ENCODE assay signal across 12 cellular contexts in the genomic region with DNA sequence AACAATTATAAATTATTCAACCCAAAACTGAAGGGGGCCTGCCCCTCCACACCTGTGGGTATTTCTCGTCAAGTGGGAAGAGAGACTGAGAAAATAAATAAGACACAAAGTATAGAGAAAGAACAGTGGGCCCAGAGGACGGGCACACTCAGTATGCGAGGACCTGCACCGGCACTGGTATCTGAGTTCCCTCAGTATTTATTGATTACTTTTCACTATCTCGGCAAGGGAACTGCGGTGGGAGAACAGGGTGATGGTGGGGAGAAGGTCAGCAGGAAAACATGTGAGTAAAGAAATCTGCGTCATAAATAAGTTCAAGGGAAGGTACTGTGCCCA. TPM values are rescaled to one million over a fixed set of nuclear protein-coding genes. Genes with fewer than 3 reads are reported as not detected.
DNase-seq lines count a peak whose midpoint lies in the region; ATAC-seq, FAIRE-seq and TF ChIP-seq lines count a peak whose summit lies in the region.
"Had no signal": no experiment of that assay in that cellular context is flagged by ENCODE, and none has a peak within 500 bp of the region (broad histone marks: within the 10 kb centered on the region; RNA-seq: fewer than 3 reads in every experiment).

No MANE protein-coding gene starts in this region.

- H3K9me3 Mint-ChIP-seq in nephron, result no peaks in the 10 kb centered on the region
- H3K9me3 Mint-ChIP-seq in type B pancreatic cell, result no peaks in the 10 kb centered on the region
- H3K9me3 Mint-ChIP-seq in activated T-cell treated with anti-CD3 and anti-CD28 coated beads, Interleukin-2, amount 50 U/mL, for 24 hours, result no peaks in the 10 kb centered on the region
- H3K9me3 Mint-ChIP-seq: stimulated activated naive B cell treated with anti-CD40 and anti-IgM and Interleukin-4, amounts not matched to agents 10 μg/mL and 1 μg/mL and 100 μg/mL, for 72 hours had no signal

- no peak for TF ChIP-seq CTCF in heart left ventricle (IDR thresholded peaks at IDR 0.05)
- TF ChIP-seq CTCF in H1 (IDR thresholded peaks at IDR 0.05; ENCODE audit: control extremely low read depth in 1 of 3, insufficient read depth in 1 of 3, low read depth in 1 of 3, low read length in 3 of 3), result no peak
- TF ChIP-seq CTCF in nephron (IDR thresholded peaks at IDR 0.05; ENCODE audit: unreplicated experiment in 3 of 3), result no peak
- TF ChIP-seq CTCF in type B pancreatic cell (conservative IDR thresholded peaks at IDR 0.05), result no peak

- WGBS in heart left ventricle, 4 donors, result 47 to 57% (median 50%) methylated on average over 7 of the region's 7 CpGs
- 88% methylated on average over 7 of the region's 7 CpGs; no CpG with 5 or more reads in 1 of the 2 experiments for WGBS in H1 (ENCODE audit: extremely low coverage in 1 of 2, insufficient coverage in 1 of 2, insufficient read length in 1 of 2, insufficient replicate concordance in 2 of 2, low coverage in 1 of 2, low lambda C conversion rate in 2 of 2, missing lambda C conversion rate in 1 of 2), 2 experiments

- no peak overlapping the region for H3K9ac ChIP-seq in H1 (replicated peaks in 1 of 4; ENCODE audit: extremely low read depth in 1 of 4, low read depth in 3 of 4, low read length in 3 of 4)

- TF ChIP-seq POLR2A in heart left ventricle (IDR thresholded peaks at IDR 0.05), result no peak
- TF ChIP-seq POLR2A in H1 (IDR thresholded peaks at IDR 0.05; ENCODE audit: control extremely low read depth in 1 of 2, low read depth in 2 of 2, low read length in 2 of 2), result no peak

- peak overlapping the region; percentile 8 to 10; a peak in 1 of 4 replicates for H3K4me2 ChIP-seq in H1 (ENCODE audit: insufficient read depth in 1 of 2, low read depth in 2 of 2, low read length in 2 of 2)

- H2BK120ac ChIP-seq in H1 (replicated peaks; ENCODE audit: low read depth, low read length), result no peak overlapping the region

- no peak overlapping the region for H3K18ac ChIP-seq in H1 (ENCODE audit: extremely low read depth, low read length)

- TF ChIP-seq RAD21 in H1 (IDR thresholded peaks at IDR 0.05 in 1 of 2, conservative IDR thresholded peaks at IDR 0.05 in 1 of 2; ENCODE audit: low read depth in 2 of 2, low read length in 2 of 2), result no peak

- no peak for TF ChIP-seq EP300 in H1 (IDR thresholded peaks at IDR 0.05; ENCODE audit: borderline replicate concordance in 1 of 2, low read depth in 2 of 2, low read length in 2 of 2)

- H3K4me3 ChIP-seq in heart left ventricle, result peak overlapping the region in 4 of 12 donors; percentile 7 to 20 (median 14)
- no peak overlapping the region for H3K4me3 ChIP-seq in H1 (ENCODE audit: extremely low read depth in 1 of 4, insufficient read depth in 2 of 4, low read depth in 3 of 4, low read length in 4 of 4)
- H3K4me3 ChIP-seq: lung had no signal

- peak overlapping the region in 10 of 12 donors; percentile 27 to 75 (median 54) for H3K27ac ChIP-seq in heart left ventricle
- no peak overlapping the region for H3K27ac ChIP-seq in H1 (ENCODE audit: low read depth, low read length)

- H3K4ac ChIP-seq in H1 (replicated peaks; ENCODE audit: insufficient read length, low read depth, low read length), result no peak overlapping the region

- H2BK5ac ChIP-seq in H1 (ENCODE audit: low read depth, low read length), result no peak overlapping the region

- CTCF ChIA-PET in H1 (lab: Charles Lee; ENCODE audit: partially characterized antibody), result interaction anchor here (0.9 to 1.3 kb wide), 2 partner anchors 31 to 49 kb away, joined by 3 to 4 read pairs; no protein-coding TSS in a partner anchor

- no peak overlapping the region for H4K91ac ChIP-seq in H1 (replicated peaks; ENCODE audit: insufficient read length, low read length)

- no peak for FAIRE-seq in H1 (lab: Jason Lieb, UNC)

- no peak overlapping the region for H4K8ac ChIP-seq in H1 (ENCODE audit: extremely low read depth, insufficient read depth, low read length)

- H2AFZ ChIP-seq in H1 (ENCODE audit: low read length), result no peak overlapping the region

- ATAC-seq in heart left ventricle (no peak), left ventricle myocardium superior (no peak), SK-N-SH treated with all-trans-retinoic acid at 6 μM for 48 hours (no peak)
- ATAC-seq: stimulated activated naive B cell treated with anti-CD40 and anti-IgM and Interleukin-4, amounts not matched to agents 10 μg/mL and 1 μg/mL and 100 μg/mL, for 72 hours had no signal

- H3K27me3 Mint-ChIP-seq in nephron (ENCODE audit: low read depth) (no peaks in the 10 kb centered on the region), type B pancreatic cell (no peaks in the 10 kb centered on the region)
- no peaks in the 10 kb centered on the region for H3K27me3 Mint-ChIP-seq in activated T-cell treated with anti-CD3 and anti-CD28 coated beads, Interleukin-2, amount 50 U/mL, for 24 hours
- H3K27me3 Mint-ChIP-seq: stimulated activated naive B cell treated with anti-CD40 and anti-IgM and Interleukin-4, amounts not matched to agents 10 μg/mL and 1 μg/mL and 100 μg/mL, for 72 hours had no signal

- DNase-seq in heart left ventricle (no peak), left ventricle myocardium superior (no peak), H1 (ENCODE audit: low read depth in 1 of 2, low spot score in 2 of 2) (no peak), type B pancreatic cell (ENCODE audit: extremely low spot score, unreplicated experiment) (no peak), NCI-H187 treated with DMSO at 0.1 percent for 48 hours (lab: John Stamatoyannopoulos, UW) (no peak)
- DNase-seq in activated T-cell treated with anti-CD3 and anti-CD28 coated beads, Interleukin-2, amount 50 U/mL, for 24 hours, result no peak
- DNase-seq: NCI-H146; NCI-H446 treated with DMSO at 0.1 percent for 48 hours; stimulated activated naive B cell treated with anti-CD40 and anti-IgM and Interleukin-4, amounts not matched to agents 10 μg/mL and 1 μg/mL and 100 μg/mL, for 72 hours had no signal

- no peak overlapping the region for H3K14ac ChIP-seq in H1 (ENCODE audit: insufficient read length)

- no peaks in the 10 kb centered on the region for H3K27me3 ChIP-seq in heart left ventricle
- H3K27me3 ChIP-seq in H1 (replicated peaks in 1 of 4; ENCODE audit: control insufficient read depth in 3 of 4, extremely low read depth in 1 of 4, insufficient read depth in 3 of 4, low read length in 3 of 4), result no peaks in the 10 kb centered on the region

- H3K4me3 Mint-ChIP-seq in nephron (peak overlapping the region; percentile 46 to 60 (median 49)), type B pancreatic cell (peak overlapping the region; percentile 73)
- H3K4me3 Mint-ChIP-seq in activated T-cell treated with anti-CD3 and anti-CD28 coated beads, Interleukin-2, amount 50 U/mL, for 24 hours, result no peak overlapping the region
- H3K4me3 Mint-ChIP-seq: stimulated activated naive B cell treated with anti-CD40 and anti-IgM and Interleukin-4, amounts not matched to agents 10 μg/mL and 1 μg/mL and 100 μg/mL, for 72 hours had no signal

- peaks cover 0 to 16% (median 7%) of the 10 kb centered on the region in 9 donors for H3K36me3 ChIP-seq in heart left ventricle
- H3K36me3 ChIP-seq in H1 (ENCODE audit: control insufficient read depth in 2 of 4, insufficient read depth in 4 of 4, low read length in 3 of 4), result peaks cover 0 to 12% (median 5%) of the 10 kb centered on the region in 4 experiments; a peak in 3 of 8 replicates

- POLR2A ChIA-PET in H1 (lab: Charles Lee; ENCODE audit: partially characterized antibody), result interaction anchor here (1.1 to 16.4 kb wide), 2 partner anchors 21 to 40 kb away, joined by 3 to 495 read pairs; a partner anchor contains a TSS

- peaks cover 8% of the 10 kb centered on the region for H3K36me3 Mint-ChIP-seq in nephron (ENCODE audit: low read depth)
- peaks cover 5% of the 10 kb centered on the region for H3K36me3 Mint-ChIP-seq in type B pancreatic cell
- H3K36me3 Mint-ChIP-seq in activated T-cell treated with anti-CD3 and anti-CD28 coated beads, Interleukin-2, amount 50 U/mL, for 24 hours (ENCODE audit: low read depth), result peaks cover 53% of the 10 kb centered on the region

- H3K79me1 ChIP-seq in H1 (ENCODE audit: low read depth, low read length), result no peaks in the 10 kb centered on the region; the same call in 1 of the 2 replicates

- H2BK20ac ChIP-seq in H1 (ENCODE audit: low read length), result no peak overlapping the region

- H4K20me1 ChIP-seq in H1 (replicated peaks in 1 of 2; ENCODE audit: control insufficient read depth in 1 of 2, insufficient read depth in 2 of 2, low read length in 2 of 2), result no peaks in the 10 kb centered on the region

- H3K9me3 ChIP-seq in heart left ventricle, result no peaks in the 10 kb centered on the region
- H3K9me3 ChIP-seq in H1 (ENCODE audit: insufficient read depth in 2 of 2, low read depth in 1 of 2, low read length in 1 of 2), result no peaks in the 10 kb centered on the region

- peaks cover 0 to 44% (median 23%) of the 10 kb centered on the region in 12 donors for H3K4me1 ChIP-seq in heart left ventricle
- H3K4me1 ChIP-seq in H1 (replicated peaks in 1 of 4; ENCODE audit: control insufficient read depth in 3 of 4, insufficient read depth in 4 of 4, low read length in 3 of 4), result peaks cover 0 to 6% (median 1%) of the 10 kb centered on the region in 4 experiments; a peak in 2 of 7 replicates

- H3K27ac Mint-ChIP-seq in nephron (peak overlapping the region; percentile 77 to 99 (median 86)), type B pancreatic cell (peak overlapping the region; percentile 55)
- no peak overlapping the region for H3K27ac Mint-ChIP-seq in activated T-cell treated with anti-CD3 and anti-CD28 coated beads, Interleukin-2, amount 50 U/mL, for 24 hours
- H3K27ac Mint-ChIP-seq: stimulated activated naive B cell treated with anti-CD40 and anti-IgM and Interleukin-4, amounts not matched to agents 10 μg/mL and 1 μg/mL and 100 μg/mL, for 72 hours had no signal

- H3K79me2 ChIP-seq in H1 (ENCODE audit: control insufficient read depth in 1 of 2, insufficient read depth in 2 of 2, low read length in 2 of 2), result peaks cover 10 to 43% of the 10 kb centered on the region in 2 experiments

- intact Hi-C loops in heart left ventricle (cut with DNase I) (loop anchor here in 8 of 10 donors (5.0 kb wide), 1 partner anchor 38 kb away; a partner anchor contains a TSS), left ventricle myocardium superior (cut with micrococcal nuclease) (loop anchor here (5.0 kb wide), 1 partner anchor 38 kb away; a partner anchor contains a TSS)

- H2BK15ac ChIP-seq in H1 (ENCODE audit: low read length), result no peak overlapping the region

- no peaks in the 10 kb centered on the region; the same call in 1 of the 2 replicates for H3K23me2 ChIP-seq in H1 (ENCODE audit: low read depth, low read length)

- no peak overlapping the region for H3K56ac ChIP-seq in H1 (replicated peaks; ENCODE audit: insufficient read length, low read depth, low read length)

- no peak overlapping the region for H4K5ac ChIP-seq in H1 (ENCODE audit: insufficient read length, low read depth, low read length)

- no peak overlapping the region for H2BK12ac ChIP-seq in H1 (ENCODE audit: low read depth, low read length)

- H2AK5ac ChIP-seq in H1 (ENCODE audit: low read depth, low read length), result no peak overlapping the region

- H3K4me1 Mint-ChIP-seq in nephron (peaks cover 31% of the 10 kb centered on the region), type B pancreatic cell (ENCODE audit: unreplicated experiment) (peaks cover 15% of the 10 kb centered on the region)
- H3K4me1 Mint-ChIP-seq in activated T-cell treated with anti-CD3 and anti-CD28 coated beads, Interleukin-2, amount 50 U/mL, for 24 hours (ENCODE audit: low read depth), result peaks cover 32% of the 10 kb centered on the region

- no peak overlapping the region for H3K23ac ChIP-seq in H1 (ENCODE audit: insufficient read length)

RNA-seq across cellular contexts. Expression of a gene that starts 3.2 kb away (rescaled TPM):
- total RNA-seq in heart left ventricle (10 to 100 TPM; 23.7 to 46.2 (median 28.6) TPM), left ventricle myocardium superior (36.4 TPM), type B pancreatic cell (ENCODE audit: low replicate concordance) (25.6 and 29.9 TPM in 2 replicates)
- polyA plus RNA-seq in heart left ventricle (10 to 100 TPM; 17.2 to 22.6 TPM), H1 (2011; rRNA removed) (3.9 and 14.7 TPM in 2 replicates)
- 21.5 and 24.5 TPM in 2 replicates for total RNA-seq in H1 (2021; fragmentation: NEBNext Ultra II Directional; extraction: Animal tissue kit (Norgen Biotek cat#: 25700))
- 12.6 TPM for polyA plus RNA-seq in H1 (2011; cell fraction: cytosol; rRNA removed)
- polyA plus RNA-seq in H1 (2011; cell fraction: nucleus; rRNA removed), result 2.6 TPM
- 9.6 to 25.4 TPM (median 13.4 TPM) in 4 replicates for polyA plus RNA-seq in H1 (2012, experiment 1 of 2)
- 2.5 TPM for polyA plus RNA-seq in H1 (2012, experiment 2 of 2)
- 12.0 TPM for polyA plus RNA-seq in H1 (2013, experiment 1 of 2)
- polyA plus RNA-seq in H1 (2013, experiment 2 of 2), result 11.7 TPM
- polyA minus RNA-seq in H1 (2011; rRNA and poly(A)+ RNA removed), result 7.6 and 14.9 TPM in 2 replicates
- polyA minus RNA-seq in H1 (2011; cell fraction: cytosol; rRNA and poly(A)+ RNA removed), result 7.9 TPM
- polyA minus RNA-seq in H1 (2011; cell fraction: nucleus; rRNA and poly(A)+ RNA removed), result 12.8 TPM

RNA-seq across cellular contexts. Expression of a gene that starts 3.3 kb away (rescaled TPM):
- total RNA-seq in heart left ventricle (10 to 100 TPM; 17.0 to 52.5 (median 36.7) TPM), left ventricle myocardium superior (36.1 TPM), type B pancreatic cell (ENCODE audit: low replicate concordance) (126 and 143 TPM in 2 replicates)
- polyA plus RNA-seq in heart left ventricle (10 to 100 TPM; 46.3 to 57.6 TPM), H1 (2011; rRNA removed) (45.8 and 64.7 TPM in 2 replicates)
- 202 and 212 TPM in 2 replicates for total RNA-seq in H1 (2021; fragmentation: NEBNext Ultra II Directional; extraction: Animal tissue kit (Norgen Biotek cat#: 25700))
- 114 TPM for polyA plus RNA-seq in H1 (2011; cell fraction: cytosol; rRNA removed)
- polyA plus RNA-seq in H1 (2011; cell fraction: nucleus; rRNA removed), result 63.1 TPM
- polyA plus RNA-seq in H1 (2012, experiment 1 of 2), result 63.0 to 156 TPM (median 74.1 TPM) in 4 replicates
- polyA plus RNA-seq in H1 (2012, experiment 2 of 2), result 28.4 TPM
- polyA plus RNA-seq in H1 (2013, experiment 1 of 2), result 252 TPM
- 227 TPM for polyA plus RNA-seq in H1 (2013, experiment 2 of 2)
- 71.9 and 81.3 TPM in 2 replicates for polyA minus RNA-seq in H1 (2011; rRNA and poly(A)+ RNA removed)
- 61.6 TPM for polyA minus RNA-seq in H1 (2011; cell fraction: cytosol; rRNA and poly(A)+ RNA removed)
- polyA minus RNA-seq in H1 (2011; cell fraction: nucleus; rRNA and poly(A)+ RNA removed), result 339 TPM

RNA-seq across cellular contexts. Expression of a gene that starts 39.4 kb away (rescaled TPM):
- total RNA-seq in heart left ventricle (10 to 100 TPM; 14.6 to 28.6 (median 16.1) TPM), left ventricle myocardium superior (20.3 TPM), type B pancreatic cell (ENCODE audit: low replicate concordance) (49.8 and 53.3 TPM in 2 replicates)
- polyA plus RNA-seq in heart left ventricle (10 to 100 TPM in 1 of 2 donors, 1 to 10 TPM in 1; 9.2 to 18.1 TPM), H1 (2011; rRNA removed) (8.0 and 8.8 TPM in 2 replicates)
- total RNA-seq in H1 (2021; fragmentation: NEBNext Ultra II Directional; extraction: Animal tissue kit (Norgen Biotek cat#: 25700)), result 30.4 and 33.7 TPM in 2 replicates
- polyA plus RNA-seq in H1 (2011; cell fraction: cytosol; rRNA removed), result 9.8 TPM
- polyA plus RNA-seq in H1 (2011; cell fraction: nucleus; rRNA removed), result 15.3 TPM
- polyA plus RNA-seq in H1 (2012, experiment 1 of 2), result 11.4 to 20.0 TPM (median 15.0 TPM) in 4 replicates
- 2.8 TPM for polyA plus RNA-seq in H1 (2012, experiment 2 of 2)
- polyA plus RNA-seq in H1 (2013, experiment 1 of 2), result 16.0 TPM
- 15.3 TPM for polyA plus RNA-seq in H1 (2013, experiment 2 of 2)
- polyA minus RNA-seq in H1 (2011; rRNA and poly(A)+ RNA removed), result 19.8 and 20.5 TPM in 2 replicates
- 10.5 TPM for polyA minus RNA-seq in H1 (2011; cell fraction: cytosol; rRNA and poly(A)+ RNA removed)
- polyA minus RNA-seq in H1 (2011; cell fraction: nucleus; rRNA and poly(A)+ RNA removed), result 50.3 TPM
